1 cellular context compared by ENCODE assay signal in the genomic region with DNA sequence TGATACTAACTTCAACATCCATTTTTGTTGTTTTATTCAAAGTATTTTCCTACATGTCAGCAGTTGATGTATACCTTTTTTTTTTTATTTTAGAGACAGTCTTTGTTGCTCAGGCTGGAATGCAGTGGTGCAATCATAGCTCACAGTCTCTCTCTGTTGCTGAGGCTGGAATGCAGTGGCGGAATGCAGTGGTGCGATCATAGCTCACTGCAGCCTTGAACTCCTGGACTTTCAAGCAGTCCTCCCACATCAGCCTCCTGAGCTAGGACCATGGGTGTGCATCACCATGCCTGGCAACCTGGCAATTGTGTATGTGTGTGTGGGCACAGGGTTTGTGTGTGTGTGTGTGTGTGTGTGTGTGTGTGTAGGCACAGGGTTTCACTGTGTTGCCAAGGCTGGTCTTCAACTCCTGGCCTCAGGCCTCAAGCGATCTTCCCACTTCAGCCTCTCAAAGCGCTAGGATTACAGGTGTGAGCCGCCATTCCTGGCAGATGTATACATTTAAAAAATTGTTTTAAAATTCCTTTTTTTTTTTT.
TF ChIP-seq lines count a peak whose summit lies in the region.

No MANE protein-coding gene starts in this region.

TF ChIP-seq in HepG2, 621 proteins besides CTCF, POLR2A, EP300 and RAD21 (continued from another document and continues in another):
- peak; percentile 79 for TF ChIP-seq MED1 (CRISPR knock-in tag; IDR thresholded peaks at IDR 0.05)
- no peak for TF ChIP-seq GABPA (IDR thresholded peaks at IDR 0.05; ENCODE audit: low read depth, low read length)
- no peak for TF ChIP-seq GABPA (CRISPR knock-in tag; IDR thresholded peaks at IDR 0.05; ENCODE audit: low read depth)
- no peak for TF ChIP-seq NPAS2 (CRISPR knock-in tag; IDR thresholded peaks at IDR 0.05; ENCODE audit: borderline replicate concordance)
- TF ChIP-seq, protein P1, sequence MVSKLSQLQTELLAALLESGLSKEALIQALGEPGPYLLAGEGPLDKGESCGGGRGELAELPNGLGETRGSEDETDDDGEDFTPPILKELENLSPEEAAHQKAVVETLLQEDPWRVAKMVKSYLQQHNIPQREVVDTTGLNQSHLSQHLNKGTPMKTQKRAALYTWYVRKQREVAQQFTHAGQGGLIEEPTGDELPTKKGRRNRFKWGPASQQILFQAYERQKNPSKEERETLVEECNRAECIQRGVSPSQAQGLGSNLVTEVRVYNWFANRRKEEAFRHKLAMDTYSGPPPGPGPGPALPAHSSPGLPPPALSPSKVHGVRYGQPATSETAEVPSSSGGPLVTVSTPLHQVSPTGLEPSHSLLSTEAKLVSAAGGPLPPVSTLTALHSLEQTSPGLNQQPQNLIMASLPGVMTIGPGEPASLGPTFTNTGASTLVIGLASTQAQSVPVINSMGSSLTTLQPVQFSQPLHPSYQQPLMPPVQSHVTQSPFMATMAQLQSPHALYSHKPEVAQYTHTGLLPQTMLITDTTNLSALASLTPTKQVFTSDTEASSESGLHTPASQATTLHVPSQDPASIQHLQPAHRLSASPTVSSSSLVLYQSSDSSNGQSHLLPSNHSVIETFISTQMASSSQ (IDR thresholded peaks at IDR 0.05; ENCODE audit: low read depth), result no peak
- TF ChIP-seq, protein P1 (CRISPR knock-in tag; IDR thresholded peaks at IDR 0.05; ENCODE audit: borderline replicate concordance), result peak; percentile 43; the same call in 1 of the 2 replicates
- no peak for TF ChIP-seq RORA (CRISPR knock-in tag; IDR thresholded peaks at IDR 0.05)
- TF ChIP-seq ARHGAP35 (CRISPR knock-in tag; IDR thresholded peaks at IDR 0.05; ENCODE audit: borderline replicate concordance), result no peak
- peak; percentile 60; the same call in 1 of the 2 replicates for TF ChIP-seq ZFP90 (CRISPR knock-in tag; IDR thresholded peaks at IDR 0.05; ENCODE audit: borderline replicate concordance)
- TF ChIP-seq, protein P2, sequence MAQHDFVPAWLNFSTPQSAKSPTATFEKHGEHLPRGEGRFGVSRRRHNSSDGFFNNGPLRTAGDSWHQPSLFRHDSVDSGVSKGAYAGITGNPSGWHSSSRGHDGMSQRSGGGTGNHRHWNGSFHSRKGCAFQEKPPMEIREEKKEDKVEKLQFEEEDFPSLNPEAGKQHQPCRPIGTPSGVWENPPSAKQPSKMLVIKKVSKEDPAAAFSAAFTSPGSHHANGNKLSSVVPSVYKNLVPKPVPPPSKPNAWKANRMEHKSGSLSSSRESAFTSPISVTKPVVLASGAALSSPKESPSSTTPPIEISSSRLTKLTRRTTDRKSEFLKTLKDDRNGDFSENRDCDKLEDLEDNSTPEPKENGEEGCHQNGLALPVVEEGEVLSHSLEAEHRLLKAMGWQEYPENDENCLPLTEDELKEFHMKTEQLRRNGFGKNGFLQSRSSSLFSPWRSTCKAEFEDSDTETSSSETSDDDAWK (CRISPR knock-in tag; IDR thresholded peaks at IDR 0.05), result no peak
- TF ChIP-seq, protein P3, sequence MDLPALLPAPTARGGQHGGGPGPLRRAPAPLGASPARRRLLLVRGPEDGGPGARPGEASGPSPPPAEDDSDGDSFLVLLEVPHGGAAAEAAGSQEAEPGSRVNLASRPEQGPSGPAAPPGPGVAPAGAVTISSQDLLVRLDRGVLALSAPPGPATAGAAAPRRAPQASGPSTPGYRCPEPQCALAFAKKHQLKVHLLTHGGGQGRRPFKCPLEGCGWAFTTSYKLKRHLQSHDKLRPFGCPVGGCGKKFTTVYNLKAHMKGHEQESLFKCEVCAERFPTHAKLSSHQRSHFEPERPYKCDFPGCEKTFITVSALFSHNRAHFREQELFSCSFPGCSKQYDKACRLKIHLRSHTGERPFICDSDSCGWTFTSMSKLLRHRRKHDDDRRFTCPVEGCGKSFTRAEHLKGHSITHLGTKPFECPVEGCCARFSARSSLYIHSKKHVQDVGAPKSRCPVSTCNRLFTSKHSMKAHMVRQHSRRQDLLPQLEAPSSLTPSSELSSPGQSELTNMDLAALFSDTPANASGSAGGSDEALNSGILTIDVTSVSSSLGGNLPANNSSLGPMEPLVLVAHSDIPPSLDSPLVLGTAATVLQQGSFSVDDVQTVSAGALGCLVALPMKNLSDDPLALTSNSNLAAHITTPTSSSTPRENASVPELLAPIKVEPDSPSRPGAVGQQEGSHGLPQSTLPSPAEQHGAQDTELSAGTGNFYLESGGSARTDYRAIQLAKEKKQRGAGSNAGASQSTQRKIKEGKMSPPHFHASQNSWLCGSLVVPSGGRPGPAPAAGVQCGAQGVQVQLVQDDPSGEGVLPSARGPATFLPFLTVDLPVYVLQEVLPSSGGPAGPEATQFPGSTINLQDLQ (CRISPR knock-in tag; IDR thresholded peaks at IDR 0.05), result no peak
- no peak for TF ChIP-seq HMG20B (CRISPR knock-in tag; conservative IDR thresholded peaks at IDR 0.05)
- no peak for TF ChIP-seq CBX2 (IDR thresholded peaks at IDR 0.05; ENCODE audit: low read depth, low read length)
- TF ChIP-seq CBX2 (CRISPR knock-in tag; IDR thresholded peaks at IDR 0.05; ENCODE audit: low read depth), result no peak
- no peak for TF ChIP-seq KLF6 (CRISPR knock-in tag; IDR thresholded peaks at IDR 0.05)
- TF ChIP-seq NBN (conservative IDR thresholded peaks at IDR 0.05), result 0 out of 2 replicates have a peak, but pooled peaks have one; percentile 43
- TF ChIP-seq MXI1 (IDR thresholded peaks at IDR 0.05; ENCODE audit: borderline replicate concordance, low read depth, low read length), result peak; percentile 35; the same call in 1 of the 3 replicates
- TF ChIP-seq, protein P4, sequence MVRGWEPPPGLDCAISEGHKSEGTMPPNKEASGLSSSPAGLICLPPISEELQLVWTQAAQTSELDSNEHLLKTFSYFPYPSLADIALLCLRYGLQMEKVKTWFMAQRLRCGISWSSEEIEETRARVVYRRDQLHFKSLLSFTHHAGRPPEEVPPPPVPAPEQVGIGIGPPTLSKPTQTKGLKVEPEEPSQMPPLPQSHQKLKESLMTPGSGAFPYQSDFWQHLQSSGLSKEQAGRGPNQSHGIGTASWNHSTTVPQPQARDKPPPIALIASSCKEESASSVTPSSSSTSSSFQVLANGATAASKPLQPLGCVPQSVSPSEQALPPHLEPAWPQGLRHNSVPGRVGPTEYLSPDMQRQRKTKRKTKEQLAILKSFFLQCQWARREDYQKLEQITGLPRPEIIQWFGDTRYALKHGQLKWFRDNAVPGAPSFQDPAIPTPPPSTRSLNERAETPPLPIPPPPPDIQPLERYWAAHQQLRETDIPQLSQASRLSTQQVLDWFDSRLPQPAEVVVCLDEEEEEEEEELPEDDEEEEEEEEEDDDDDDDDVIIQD (CRISPR knock-in tag; IDR thresholded peaks at IDR 0.05; ENCODE audit: low read depth), result peak; percentile 80
- TF ChIP-seq ZNF558 (CRISPR knock-in tag; IDR thresholded peaks at IDR 0.05; ENCODE audit: borderline replicate concordance), result no peak
- TF ChIP-seq KDM6A (CRISPR knock-in tag; IDR thresholded peaks at IDR 0.05; ENCODE audit: low read depth), result peak; percentile 73
- peak; percentile 23; the same call in 1 of the 2 replicates for TF ChIP-seq NR2F6 (IDR thresholded peaks at IDR 0.05)
- TF ChIP-seq NR2F6 (CRISPR knock-in tag; IDR thresholded peaks at IDR 0.05), result peak; percentile 70; the same call in 1 of the 2 replicates
- TF ChIP-seq TP53 (CRISPR knock-in tag; conservative IDR thresholded peaks at IDR 0.05), result no peak
- no peak for TF ChIP-seq ESRRA (CRISPR knock-in tag; IDR thresholded peaks at IDR 0.05; ENCODE audit: low read depth)
- no peak for TF ChIP-seq ZNF678 (CRISPR knock-in tag; IDR thresholded peaks at IDR 0.05)
- no peak for TF ChIP-seq TOE1 (CRISPR knock-in tag; IDR thresholded peaks at IDR 0.05)
- TF ChIP-seq ZFAT (CRISPR knock-in tag; conservative IDR thresholded peaks at IDR 0.05), result no peak
- TF ChIP-seq ZZZ3 (CRISPR knock-in tag; IDR thresholded peaks at IDR 0.05; ENCODE audit: borderline replicate concordance), result no peak
- TF ChIP-seq NFYB (CRISPR knock-in tag; IDR thresholded peaks at IDR 0.05), result no peak
- TF ChIP-seq MTF2 (CRISPR knock-in tag; IDR thresholded peaks at IDR 0.05; ENCODE audit: borderline replicate concordance), result no peak
- TF ChIP-seq ZNF317 (CRISPR knock-in tag; IDR thresholded peaks at IDR 0.05), result peak; percentile 55; the same call in 1 of the 2 replicates
- TF ChIP-seq ZNF256 (CRISPR knock-in tag; conservative IDR thresholded peaks at IDR 0.05), result no peak
- no peak for TF ChIP-seq ZFYVE20 (CRISPR knock-in tag; IDR thresholded peaks at IDR 0.05; ENCODE audit: borderline replicate concordance, low read depth)
- TF ChIP-seq ZBTB7B (CRISPR knock-in tag; IDR thresholded peaks at IDR 0.05), result no peak
- TF ChIP-seq HNRNPL (IDR thresholded peaks at IDR 0.05; ENCODE audit: low read depth, low read length), result 0 out of 2 replicates have a peak, but pooled peaks have one; percentile 56
- peak; percentile 83 for TF ChIP-seq TARDBP (CRISPR knock-in tag; IDR thresholded peaks at IDR 0.05)
- TF ChIP-seq CHD2 (IDR thresholded peaks at IDR 0.05; ENCODE audit: low read depth, low read length), result no peak; the same call in 1 of the 2 replicates
- peak; percentile 57; the same call in 1 of the 2 replicates for TF ChIP-seq YEATS4 (CRISPR knock-in tag; IDR thresholded peaks at IDR 0.05; ENCODE audit: borderline replicate concordance)
- TF ChIP-seq, protein P5, sequence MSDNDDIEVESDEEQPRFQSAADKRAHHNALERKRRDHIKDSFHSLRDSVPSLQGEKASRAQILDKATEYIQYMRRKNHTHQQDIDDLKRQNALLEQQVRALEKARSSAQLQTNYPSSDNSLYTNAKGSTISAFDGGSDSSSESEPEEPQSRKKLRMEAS (IDR thresholded peaks at IDR 0.05), result peak; percentile 60; the same call in 1 of the 2 replicates
- TF ChIP-seq, protein P6, sequence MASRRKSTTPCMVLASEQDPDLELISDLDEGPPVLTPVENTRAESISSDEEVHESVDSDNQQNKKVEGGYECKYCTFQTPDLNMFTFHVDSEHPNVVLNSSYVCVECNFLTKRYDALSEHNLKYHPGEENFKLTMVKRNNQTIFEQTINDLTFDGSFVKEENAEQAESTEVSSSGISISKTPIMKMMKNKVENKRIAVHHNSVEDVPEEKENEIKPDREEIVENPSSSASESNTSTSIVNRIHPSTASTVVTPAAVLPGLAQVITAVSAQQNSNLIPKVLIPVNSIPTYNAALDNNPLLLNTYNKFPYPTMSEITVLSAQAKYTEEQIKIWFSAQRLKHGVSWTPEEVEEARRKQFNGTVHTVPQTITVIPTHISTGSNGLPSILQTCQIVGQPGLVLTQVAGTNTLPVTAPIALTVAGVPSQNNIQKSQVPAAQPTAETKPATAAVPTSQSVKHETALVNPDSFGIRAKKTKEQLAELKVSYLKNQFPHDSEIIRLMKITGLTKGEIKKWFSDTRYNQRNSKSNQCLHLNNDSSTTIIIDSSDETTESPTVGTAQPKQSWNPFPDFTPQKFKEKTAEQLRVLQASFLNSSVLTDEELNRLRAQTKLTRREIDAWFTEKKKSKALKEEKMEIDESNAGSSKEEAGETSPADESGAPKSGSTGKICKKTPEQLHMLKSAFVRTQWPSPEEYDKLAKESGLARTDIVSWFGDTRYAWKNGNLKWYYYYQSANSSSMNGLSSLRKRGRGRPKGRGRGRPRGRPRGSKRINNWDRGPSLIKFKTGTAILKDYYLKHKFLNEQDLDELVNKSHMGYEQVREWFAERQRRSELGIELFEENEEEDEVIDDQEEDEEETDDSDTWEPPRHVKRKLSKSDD (CRISPR knock-in tag; IDR thresholded peaks at IDR 0.05; ENCODE audit: low read depth), result peak; percentile 81
- TF ChIP-seq NR2C2 (CRISPR knock-in tag; IDR thresholded peaks at IDR 0.05; ENCODE audit: borderline replicate concordance), result 0 out of 2 replicates have a peak, but pooled peaks have one; percentile 14
- TF ChIP-seq IRF2 (CRISPR knock-in tag; IDR thresholded peaks at IDR 0.05), result 0 out of 2 replicates have a peak, but pooled peaks have one; percentile 32
- no peak for TF ChIP-seq ZC3H4 (CRISPR knock-in tag; IDR thresholded peaks at IDR 0.05; ENCODE audit: borderline replicate concordance)
- TF ChIP-seq POLR2G (IDR thresholded peaks at IDR 0.05; ENCODE audit: low read depth, low read length), result no peak
- TF ChIP-seq MAFG (CRISPR knock-in tag; IDR thresholded peaks at IDR 0.05), result no peak
- TF ChIP-seq ZFX (CRISPR knock-in tag; IDR thresholded peaks at IDR 0.05; ENCODE audit: low read depth), result no peak
- no peak for TF ChIP-seq MAF1 (CRISPR knock-in tag; IDR thresholded peaks at IDR 0.05; ENCODE audit: borderline replicate concordance)
- TF ChIP-seq, protein P7, sequence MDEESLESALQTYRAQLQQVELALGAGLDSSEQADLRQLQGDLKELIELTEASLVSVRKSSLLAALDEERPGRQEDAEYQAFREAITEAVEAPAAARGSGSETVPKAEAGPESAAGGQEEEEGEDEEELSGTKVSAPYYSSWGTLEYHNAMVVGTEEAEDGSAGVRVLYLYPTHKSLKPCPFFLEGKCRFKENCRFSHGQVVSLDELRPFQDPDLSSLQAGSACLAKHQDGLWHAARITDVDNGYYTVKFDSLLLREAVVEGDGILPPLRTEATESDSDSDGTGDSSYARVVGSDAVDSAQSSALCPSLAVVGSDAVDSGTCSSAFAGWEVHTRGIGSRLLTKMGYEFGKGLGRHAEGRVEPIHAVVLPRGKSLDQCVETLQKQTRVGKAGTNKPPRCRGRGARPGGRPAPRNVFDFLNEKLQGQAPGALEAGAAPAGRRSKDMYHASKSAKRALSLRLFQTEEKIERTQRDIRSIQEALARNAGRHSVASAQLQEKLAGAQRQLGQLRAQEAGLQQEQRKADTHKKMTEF (CRISPR knock-in tag; IDR thresholded peaks at IDR 0.05), result no peak
- TF ChIP-seq XBP1 (CRISPR knock-in tag; IDR thresholded peaks at IDR 0.05), result no peak
- peak; percentile 65; the same call in 1 of the 2 replicates for TF ChIP-seq FOXA3 (CRISPR knock-in tag; IDR thresholded peaks at IDR 0.05)
- peak; percentile 2; the same call in 1 of the 2 replicates for TF ChIP-seq SMC3 (IDR thresholded peaks at IDR 0.05; ENCODE audit: low read length)
- peak; percentile 78; the same call in 1 of the 2 replicates for TF ChIP-seq MIER3 (CRISPR knock-in tag; IDR thresholded peaks at IDR 0.05; ENCODE audit: borderline replicate concordance)
- no peak for TF ChIP-seq ZNF34 (CRISPR knock-in tag; IDR thresholded peaks at IDR 0.05; ENCODE audit: borderline replicate concordance)
- TF ChIP-seq ASH2L (IDR thresholded peaks at IDR 0.05; ENCODE audit: insufficient read length, low read depth, low read length), result peak; percentile 64
- no peak for TF ChIP-seq ZNF879 (CRISPR knock-in tag; IDR thresholded peaks at IDR 0.05)
- TF ChIP-seq ZSCAN21 (CRISPR knock-in tag; IDR thresholded peaks at IDR 0.05; ENCODE audit: borderline replicate concordance), result peak; percentile 42; the same call in 1 of the 2 replicates
- TF ChIP-seq RARG (CRISPR knock-in tag; IDR thresholded peaks at IDR 0.05; ENCODE audit: low read depth), result no peak
- 0 out of 4 replicates have a peak, but pooled peaks of 1 of the 2 experiments have one; percentile 46 for TF ChIP-seq NR2F1 (CRISPR knock-in tag; IDR thresholded peaks at IDR 0.05)
- TF ChIP-seq HNF4A (CRISPR knock-in tag; IDR thresholded peaks at IDR 0.05), result peak; percentile 96
